ENCODE assay signal across 29 cellular contexts in the genomic region with DNA sequence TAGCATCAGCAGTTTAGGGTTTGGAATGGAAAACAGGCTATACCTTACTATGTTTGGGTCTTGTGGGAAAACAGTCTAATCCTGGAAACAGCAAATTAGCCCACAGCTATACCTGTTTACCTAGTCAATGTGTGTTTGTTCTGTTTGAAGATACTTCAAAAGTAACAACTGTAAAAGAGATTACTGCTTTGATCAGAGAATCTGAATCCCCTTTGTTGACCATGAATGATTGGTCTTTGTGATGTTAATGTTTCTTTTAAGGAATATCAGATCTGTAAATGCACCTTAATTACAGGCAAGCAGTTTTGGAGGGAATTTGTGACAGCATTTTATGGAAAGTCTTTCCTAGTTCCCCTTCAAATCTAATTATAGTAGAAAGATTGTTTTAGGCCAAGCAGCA.
"Had no signal": no experiment of that assay in that cellular context is flagged by ENCODE, and none has a peak within 500 bp of the region (broad histone marks: within the 10 kb centered on the region; RNA-seq: fewer than 3 reads in every experiment).

No MANE protein-coding gene starts in this region.

- H3K4me1 ChIP-seq: adrenal gland, heart right ventricle, left lung, lower lobe of right lung, parathyroid adenoma, psoas muscle, thyroid gland, upper lobe of right lung had no signal

- H3K4me2 ChIP-seq: smooth muscle cell had no signal

- DNase-seq: activated CD4-positive, alpha-beta memory T cell treated with anti-CD3 and anti-CD28 coated beads for 36 hours; activated CD4-positive, alpha-beta T cell treated with anti-CD3 and anti-CD28 coated beads for 48 hours; activated CD8-positive, alpha-beta memory T cell treated with anti-CD3 and anti-CD28 coated beads, Interleukin-2, amount 50 U/mL, for 4 hours; activated effector memory CD4-positive, alpha-beta T cell treated with anti-CD3 and anti-CD28 coated beads, Interleukin-2, amount 50 U/mL, for 16 hours; activated naive CD4-positive, alpha-beta T cell treated with anti-CD3 and anti-CD28 coated beads for 36 hours; activated naive CD8-positive, alpha-beta T cell treated with anti-CD3 and anti-CD28 coated beads for 36 hours; activated T-cell treated with anti-CD3 and anti-CD28 coated beads, Interleukin-2, amount 50 U/mL, for 1 hour; adrenal gland; aorta; body of pancreas; dermis blood vessel endothelial cell; effector CD4-positive, alpha-beta T cell; esophagus squamous epithelium; foreskin melanocyte; heart right ventricle; left lung; lower lobe of right lung; mesenchymal stem cell; naive thymus-derived CD8-positive, alpha-beta T cell; occipital lobe; psoas muscle; stimulated activated CD4-positive, alpha-beta T cell treated with anti-CD3 and anti-CD28 coated beads, Interleukin-15, amount 100 ng/mL, for 24 hours; stimulated activated CD4-positive, alpha-beta T cell treated with anti-CD3 and anti-CD28 coated beads, Interleukin-2, amount 100 ng/mL, for 24 hours; stimulated activated naive B cell treated with anti-CD40 and anti-IgM and Interleukin-4, amounts not matched to agents 10 μg/mL and 1 μg/mL and 100 μg/mL, for 72 hours; stomach; thyroid gland; upper lobe of right lung had no signal

- H3K27ac ChIP-seq: adrenal gland, body of pancreas, esophagus squamous epithelium, heart right ventricle, left lung, lower lobe of right lung, parathyroid adenoma, psoas muscle, stomach, thyroid gland, upper lobe of right lung had no signal

- H3K4me3 ChIP-seq: adrenal gland, body of pancreas, esophagus squamous epithelium, heart right ventricle, left lung, lower lobe of right lung, psoas muscle, smooth muscle cell, stomach, thyroid gland, upper lobe of right lung had no signal

- H3K79me2 ChIP-seq: parathyroid adenoma had no signal

- H3K27me3 ChIP-seq: adrenal gland, body of pancreas, esophagus squamous epithelium, heart right ventricle, left lung, stomach, thyroid gland, upper lobe of right lung had no signal

- ATAC-seq: body of pancreas; heart right ventricle; left lung; lower lobe of right lung; naive thymus-derived CD8-positive, alpha-beta T cell; psoas muscle; stimulated activated naive B cell treated with anti-CD40 and anti-IgM and Interleukin-4, amounts not matched to agents 10 μg/mL and 1 μg/mL and 100 μg/mL, for 72 hours; upper lobe of right lung had no signal

- H3K36me3 ChIP-seq: adrenal gland, esophagus squamous epithelium, heart right ventricle, left lung, lower lobe of right lung, stomach, thyroid gland, upper lobe of right lung had no signal

- H3K9me3 ChIP-seq: adrenal gland, body of pancreas, esophagus squamous epithelium, heart right ventricle, left lung, lower lobe of right lung, psoas muscle, stomach, thyroid gland, upper lobe of right lung had no signal

- H3K9ac ChIP-seq: parathyroid adenoma had no signal

- H2AFZ ChIP-seq: parathyroid adenoma had no signal
